8 cellular contexts compared by ENCODE assay signal in the genomic region with DNA sequence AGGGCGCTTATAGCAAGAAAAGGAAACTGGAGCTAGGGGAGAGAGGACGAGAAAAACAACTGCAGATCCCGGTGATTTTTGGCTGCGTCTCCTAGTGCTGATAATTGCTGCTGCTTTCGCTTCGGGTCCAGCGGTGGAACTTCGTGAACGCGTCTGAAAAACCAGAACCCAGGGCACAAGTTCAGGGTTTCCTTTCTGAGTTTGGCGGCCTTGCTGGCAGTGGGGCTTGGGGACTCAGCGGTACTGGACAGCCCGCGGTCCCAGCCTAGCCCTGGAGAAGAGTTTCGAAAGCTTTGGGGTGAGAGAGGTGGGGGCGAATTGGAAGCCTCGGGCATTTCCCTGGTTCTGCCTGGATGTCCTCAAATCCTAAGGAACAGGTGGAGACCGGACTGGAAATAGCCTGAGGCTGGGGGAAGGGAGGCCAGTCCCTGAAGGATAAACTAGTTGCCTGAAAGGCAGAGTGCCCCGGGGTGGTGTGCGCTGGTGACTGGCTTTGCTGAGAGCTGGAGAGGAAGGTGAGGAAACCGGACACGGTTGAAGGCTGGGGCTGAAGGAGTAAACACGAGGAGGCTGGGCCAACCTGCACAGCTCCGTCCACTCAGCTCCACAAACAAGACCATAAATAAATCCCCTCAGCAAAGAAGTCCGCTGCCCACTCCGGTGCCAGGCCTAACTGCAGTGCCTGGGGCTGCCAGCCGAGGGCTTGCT. TPM values are rescaled to one million over a fixed set of nuclear protein-coding genes. Genes with fewer than 3 reads are reported as not detected.
DNase-seq lines count a peak whose midpoint lies in the region; ATAC-seq, FAIRE-seq and TF ChIP-seq lines count a peak whose summit lies in the region.

No MANE protein-coding gene starts in this region.

- POLR2A ChIA-PET in naive thymus-derived CD8-positive, alpha-beta T cell (lab: Charles Lee), result no interaction called here

- H3K27ac ChIP-seq in foreskin keratinocyte, result no peak overlapping the region

- DNase-seq in NOMO-1 treated with dmso at 0.1 percent for 144 hours (lab: John Stamatoyannopoulos, UW; ENCODE audit: unreplicated experiment), result peak; percentile 68
- no peak for DNase-seq in NOMO-1 treated with DMSO at 0.1 percent for 48 hours (lab: John Stamatoyannopoulos, UW; ENCODE audit: unreplicated experiment)
- DNase-seq in MV-4-11 (lab: John Stamatoyannopoulos, UW), result peak; percentile 51
- DNase-seq in activated T-cell treated with anti-CD3 and anti-CD28 coated beads, Interleukin-2, amount 50 U/mL, for 72 hours, result peak in 1 of 2 donors; percentile 4
- DNase-seq in foreskin keratinocyte, result no peak
- DNase-seq in naive thymus-derived CD8-positive, alpha-beta T cell, result peak in 3 of 10 donors; percentile 6 to 34 (median 26)
- no peak for DNase-seq in RCC 7860 (ENCODE audit: low spot score)

- H3K27me3 ChIP-seq in foreskin keratinocyte, result peaks cover 38% of the 10 kb centered on the region

- no peak overlapping the region for H3K27ac Mint-ChIP-seq in activated T-cell treated with anti-CD3 and anti-CD28 coated beads, Interleukin-2, amount 50 U/mL, for 72 hours
- peak overlapping the region; percentile 6 to 92 (median 81) for H3K27ac Mint-ChIP-seq in naive thymus-derived CD8-positive, alpha-beta T cell

- ATAC-seq in activated T-cell treated with anti-CD3 and anti-CD28 coated beads, Interleukin-2, amount 50 U/mL, for 72 hours (replicated peaks in 1 of 2), result no peak
- ATAC-seq in foreskin keratinocyte (peak; percentile 2), HG02852 (IDR thresholded peaks at IDR 0.05; ENCODE audit: unreplicated experiment) (no peak)
- ATAC-seq in naive thymus-derived CD8-positive, alpha-beta T cell, result peak; percentile 5

- H3K9me3 Mint-ChIP-seq in activated T-cell treated with anti-CD3 and anti-CD28 coated beads, Interleukin-2, amount 50 U/mL, for 72 hours, result no peaks in the 10 kb centered on the region
- H3K9me3 Mint-ChIP-seq in naive thymus-derived CD8-positive, alpha-beta T cell, result no peaks in the 10 kb centered on the region

- peaks cover 10% of the 10 kb centered on the region for H3K4me1 ChIP-seq in foreskin keratinocyte

- peaks cover 25% of the 10 kb centered on the region for H3K4me1 Mint-ChIP-seq in activated T-cell treated with anti-CD3 and anti-CD28 coated beads, Interleukin-2, amount 50 U/mL, for 72 hours (ENCODE audit: low read depth)
- H3K4me1 Mint-ChIP-seq in naive thymus-derived CD8-positive, alpha-beta T cell, result peaks cover 9 to 34% (median 24%) of the 10 kb centered on the region in 4 donors

- no peak for FAIRE-seq in RCC 7860 (lab: Jason Lieb, UNC)

- H3K4me3 Mint-ChIP-seq in activated T-cell treated with anti-CD3 and anti-CD28 coated beads, Interleukin-2, amount 50 U/mL, for 72 hours, result peak overlapping the region; percentile 91
- H3K4me3 Mint-ChIP-seq in naive thymus-derived CD8-positive, alpha-beta T cell, result peak overlapping the region; percentile 83 to 98 (median 92)

- TF ChIP-seq CTCF in foreskin keratinocyte (conservative IDR thresholded peaks at IDR 0.05), result no peak

- H3K27me3 Mint-ChIP-seq in activated T-cell treated with anti-CD3 and anti-CD28 coated beads, Interleukin-2, amount 50 U/mL, for 72 hours (ENCODE audit: low read depth), result peaks cover 55% of the 10 kb centered on the region
- H3K27me3 Mint-ChIP-seq in naive thymus-derived CD8-positive, alpha-beta T cell, result peaks cover 0 to 11% (median 1%) of the 10 kb centered on the region in 5 donors

- no peaks in the 10 kb centered on the region for H3K36me3 Mint-ChIP-seq in activated T-cell treated with anti-CD3 and anti-CD28 coated beads, Interleukin-2, amount 50 U/mL, for 72 hours (ENCODE audit: insufficient read depth in 2 of 2)
- H3K36me3 Mint-ChIP-seq in naive thymus-derived CD8-positive, alpha-beta T cell, result no peaks in the 10 kb centered on the region

RNA-seq across cellular contexts. Expression of gene GMPR, which starts 0.9 kb away (rescaled TPM):
- not detected for total RNA-seq in activated T-cell treated with anti-CD3 and anti-CD28 coated beads, Interleukin-2, amount 50 U/mL, for 72 hours
- total RNA-seq in foreskin keratinocyte, result 0.32 and 0.37 TPM in 2 replicates
- polyA plus RNA-seq in foreskin keratinocyte, result 0.56 and 1.0 TPM in 2 replicates
- total RNA-seq in naive thymus-derived CD8-positive, alpha-beta T cell, result 1 to 10 TPM in 1 of 2 experiments, under 1 TPM in 1; 0.91 to 2.6 TPM
- 1 to 10 TPM in 1 of 3 donors, under 1 TPM in 2; 0.71 to 1.6 (median 0.97) TPM for polyA plus RNA-seq in naive thymus-derived CD8-positive, alpha-beta T cell

Comparison
In these comparisons a context has a peak if more than half of its experiments do, and no peak if none do; other contexts are left out.
1. DNase-seq: peak in NOMO-1 treated with dmso at 0.1 percent for 144 hours (single experiment) and MV-4-11 (single experiment); none in NOMO-1 treated with DMSO at 0.1 percent for 48 hours (single experiment), foreskin keratinocyte (0 of 2) and RCC 7860 (single experiment).
2. ATAC-seq: peak in foreskin keratinocyte (single experiment) and naive thymus-derived CD8-positive, alpha-beta T cell (2 of 2); none in activated T-cell treated with anti-CD3 and anti-CD28 coated beads, Interleukin-2, amount 50 U/mL, for 72 hours (0 of 2) and HG02852 (single experiment).